In genomic region chr1:5844442-5844841, GRCh38 we compare ENCODE assay signal across 29 cellular contexts.
"Had no signal": no experiment of that assay in that cellular context is flagged by ENCODE, and none has a peak within 500 bp of the region (broad histone marks: within the 10 kb centered on the region; RNA-seq: fewer than 3 reads in every experiment).

No MANE protein-coding gene starts in this region.

- H3K9me3 ChIP-seq: ovary, psoas muscle, right lobe of liver, sigmoid colon, stomach, thoracic aorta, tibial artery, transverse colon, upper lobe of right lung, uterus had no signal

- H3K9ac ChIP-seq: parathyroid adenoma had no signal

- H3K27ac Mint-ChIP-seq: naive thymus-derived CD8-positive, alpha-beta T cell; natural killer cell treated with Interleukin-12 subunit alpha and Interleukin-12 subunit beta and Interleukin-15 and Interleukin-18, amount 100 ng/mL, for 72 hours; nephron progenitor cell; progenitor cell of endocrine pancreas; stimulated activated effector memory CD8-positive, alpha-beta T cell treated with anti-CD3 and anti-CD28 coated beads, Interleukin-12 subunit alpha, Interleukin-12 subunit beta, amount 100 ng/mL, for 72 hours; stimulated activated naive B cell treated with anti-CD40 and anti-IgM and Interleukin-4, amounts not matched to agents 10 μg/mL and 1 μg/mL and 100 μg/mL, for 72 hours; stimulated activated naive CD8-positive, alpha-beta T cell treated with anti-CD3 and anti-CD28 coated beads, Interleukin-15, Interleukin-2, amounts not matched to agents 100 ng/mL and 50 ng/mL, for 24 hours; type B pancreatic cell had no signal

- ATAC-seq: naive thymus-derived CD8-positive, alpha-beta T cell; natural killer cell treated with Interleukin-12 subunit alpha and Interleukin-12 subunit beta and Interleukin-15 and Interleukin-18, amount 100 ng/mL, for 72 hours; psoas muscle; right cardiac atrium; right lobe of liver; stimulated activated effector memory CD8-positive, alpha-beta T cell treated with anti-CD3 and anti-CD28 coated beads, Interleukin-12 subunit alpha, Interleukin-12 subunit beta, amount 100 ng/mL, for 72 hours; stimulated activated naive B cell treated with anti-CD40 and anti-IgM and Interleukin-4, amounts not matched to agents 10 μg/mL and 1 μg/mL and 100 μg/mL, for 72 hours; upper lobe of right lung had no signal

- H3K4me3 ChIP-seq: ovary, psoas muscle, right lobe of liver, sigmoid colon, stomach, thoracic aorta, tibial artery, transverse colon, upper lobe of right lung, uterus had no signal

- H3K36me3 Mint-ChIP-seq: naive thymus-derived CD8-positive, alpha-beta T cell; natural killer cell treated with Interleukin-12 subunit alpha and Interleukin-12 subunit beta and Interleukin-15 and Interleukin-18, amount 100 ng/mL, for 72 hours; stimulated activated effector memory CD8-positive, alpha-beta T cell treated with anti-CD3 and anti-CD28 coated beads, Interleukin-12 subunit alpha, Interleukin-12 subunit beta, amount 100 ng/mL, for 72 hours; stimulated activated naive B cell treated with anti-CD40 and anti-IgM and Interleukin-4, amounts not matched to agents 10 μg/mL and 1 μg/mL and 100 μg/mL, for 72 hours; type B pancreatic cell had no signal

- H3K4me1 Mint-ChIP-seq: naive thymus-derived CD8-positive, alpha-beta T cell; nephron progenitor cell; stimulated activated effector memory CD8-positive, alpha-beta T cell treated with anti-CD3 and anti-CD28 coated beads, Interleukin-12 subunit alpha, Interleukin-12 subunit beta, amount 100 ng/mL, for 72 hours; stimulated activated naive B cell treated with anti-CD40 and anti-IgM and Interleukin-4, amounts not matched to agents 10 μg/mL and 1 μg/mL and 100 μg/mL, for 72 hours had no signal

- H3K27me3 Mint-ChIP-seq: stimulated activated naive CD8-positive, alpha-beta T cell treated with anti-CD3 and anti-CD28 coated beads, Interleukin-15, Interleukin-2, amounts not matched to agents 100 ng/mL and 50 ng/mL, for 24 hours had no signal

- H3K9me3 Mint-ChIP-seq: natural killer cell treated with Interleukin-12 subunit alpha and Interleukin-12 subunit beta and Interleukin-15 and Interleukin-18, amount 100 ng/mL, for 72 hours; nephron progenitor cell; neural crest cell; stimulated activated effector memory CD8-positive, alpha-beta T cell treated with anti-CD3 and anti-CD28 coated beads, Interleukin-12 subunit alpha, Interleukin-12 subunit beta, amount 100 ng/mL, for 72 hours; stimulated activated naive B cell treated with anti-CD40 and anti-IgM and Interleukin-4, amounts not matched to agents 10 μg/mL and 1 μg/mL and 100 μg/mL, for 72 hours; stimulated activated naive CD8-positive, alpha-beta T cell treated with anti-CD3 and anti-CD28 coated beads, Interleukin-15, Interleukin-2, amounts not matched to agents 100 ng/mL and 50 ng/mL, for 24 hours; type B pancreatic cell had no signal

- H3K36me3 ChIP-seq: ovary, right lobe of liver, sigmoid colon, stomach, thoracic aorta, tibial artery, transverse colon, upper lobe of right lung, uterus had no signal

- H3K27ac ChIP-seq: ovary, parathyroid adenoma, psoas muscle, right lobe of liver, sigmoid colon, stomach, thoracic aorta, tibial artery, transverse colon, upper lobe of right lung, uterus had no signal

- H3K27me3 ChIP-seq: ovary, right lobe of liver, uterus had no signal

- FAIRE-seq: small intestine had no signal

- H3K79me2 ChIP-seq: parathyroid adenoma had no signal

- H3K4me3 Mint-ChIP-seq: naive thymus-derived CD8-positive, alpha-beta T cell; natural killer cell treated with Interleukin-12 subunit alpha and Interleukin-12 subunit beta and Interleukin-15 and Interleukin-18, amount 100 ng/mL, for 72 hours; nephron progenitor cell; neural crest cell; stimulated activated effector memory CD8-positive, alpha-beta T cell treated with anti-CD3 and anti-CD28 coated beads, Interleukin-12 subunit alpha, Interleukin-12 subunit beta, amount 100 ng/mL, for 72 hours; stimulated activated naive B cell treated with anti-CD40 and anti-IgM and Interleukin-4, amounts not matched to agents 10 μg/mL and 1 μg/mL and 100 μg/mL, for 72 hours; stimulated activated naive CD8-positive, alpha-beta T cell treated with anti-CD3 and anti-CD28 coated beads, Interleukin-15, Interleukin-2, amounts not matched to agents 100 ng/mL and 50 ng/mL, for 24 hours; type B pancreatic cell had no signal

- DNase-seq: naive thymus-derived CD8-positive, alpha-beta T cell; nephron progenitor cell; occipital lobe; ovary; posterior cingulate gyrus; psoas muscle; right lobe of liver; sigmoid colon; small intestine; stimulated activated CD4-positive, alpha-beta T cell treated with anti-CD3 and anti-CD28 coated beads, Interleukin-15, amount 100 ng/mL, for 24 hours; stimulated activated CD4-positive, alpha-beta T cell treated with anti-CD3 and anti-CD28 coated beads, Interleukin-2, amount 100 ng/mL, for 24 hours; stimulated activated CD4-positive, alpha-beta T cell treated with anti-CD3 and anti-CD28 coated beads, Interleukin-2, amount 100 ng/mL, for 48 hours; stimulated activated CD4-positive, alpha-beta T cell treated with anti-CD3 and anti-CD28 coated beads, Interleukin-4, amount 100 ng/mL, for 24 hours; stimulated activated naive B cell treated with anti-CD40 and anti-IgM and Interleukin-4, amounts not matched to agents 10 μg/mL and 1 μg/mL and 100 μg/mL, for 72 hours; stimulated activated naive CD4-positive, alpha-beta T cell treated with Interleukin-2 at 50 U/mL for 16 hours; stomach; tibial artery; transverse colon; upper lobe of right lung; uterus had no signal

- H2AFZ ChIP-seq: parathyroid adenoma had no signal

- H3K4me1 ChIP-seq: parathyroid adenoma, psoas muscle, right lobe of liver, sigmoid colon, stomach, tibial artery, transverse colon, upper lobe of right lung, uterus had no signal
